Comparison of ENCODE assay signal across 25 cellular contexts in genomic region chr19:30073152-30074000, GRCh38.
DNase-seq lines count a peak whose midpoint lies in the region; ATAC-seq and TF ChIP-seq lines count a peak whose summit lies in the region.
"Had no signal": no experiment of that assay in that cellular context is flagged by ENCODE, and none has a peak within 500 bp of the region (broad histone marks: within the 10 kb centered on the region; RNA-seq: fewer than 3 reads in every experiment).

No MANE protein-coding gene starts in this region.

- H3K27me3 Mint-ChIP-seq in GM23338 (ENCODE audit: insufficient read depth, low read depth, poor library complexity) = peaks cover 3% of the 10 kb centered on the region
- H3K27me3 Mint-ChIP-seq: activated CD4-positive, alpha-beta T cell treated with anti-CD3 and anti-CD28 coated beads, Interleukin-2, amount 10 ng/mL, durations not matched to agents 24 days and 14 days had no signal

- peak; percentile 21 for DNase-seq in GM23338 (ENCODE audit: low spot score)
- DNase-seq in Panc1 (ENCODE audit: low read depth, low spot score) = no peak
- peak; percentile 48 for DNase-seq in iPS-NIHi7 (ENCODE audit: extremely low spot score)
- DNase-seq in sciatic nerve (ENCODE audit: low spot score) = peak; percentile 32
- no peak for DNase-seq in WERI-Rb-1
- DNase-seq in left lobe of liver (ENCODE audit: low spot score) = no peak
- DNase-seq: activated CD4-positive, alpha-beta T cell treated with anti-CD3 and anti-CD28 coated beads, Interleukin-2, amount 10 ng/mL, durations not matched to agents 24 days and 14 days; activated naive CD4-positive, alpha-beta T cell treated with anti-CD3 and anti-CD28 coated beads for 36 hours; activated T-cell treated with anti-CD3 and anti-CD28 coated beads, Interleukin-2, amount 50 U/mL, for 48 hours; amniotic stem cell; C1 segment of cervical spinal cord; Calu3; esophagus squamous epithelium; gastrocnemius medialis; KBM-7; MG63; NCI-H1417; NCI-H2171; NCI-H524 had no signal

- H3K79me2 ChIP-seq in GM23338 (replicated peaks; ENCODE audit: insufficient read depth) = no peaks in the 10 kb centered on the region

- H3K4me3 ChIP-seq in GM23338 (no peak overlapping the region), Panc1 (ENCODE audit: low read depth in 2 of 2, low read length in 2 of 2) (no peak overlapping the region), WERI-Rb-1 (ENCODE audit: low read depth, low read length) (no peak overlapping the region)
- H3K4me3 ChIP-seq: breast epithelium, coronary artery, esophagus squamous epithelium, gastrocnemius medialis, MG63, smooth muscle cell had no signal

- no peak overlapping the region for H2AFZ ChIP-seq in GM23338

- H3K4me3 Mint-ChIP-seq in GM23338 = no peak overlapping the region
- H3K4me3 Mint-ChIP-seq: activated CD4-positive, alpha-beta T cell treated with anti-CD3 and anti-CD28 coated beads, Interleukin-2, amount 10 ng/mL, durations not matched to agents 24 days and 14 days; activated naive CD4-positive, alpha-beta T cell treated with anti-CD3 and anti-CD28 coated beads for 36 hours; stimulated activated memory B cell treated with anti-CD40 and anti-IgM and Interleukin-4, amounts not matched to agents 10 μg/mL and 1 μg/mL and 100 μg/mL, for 72 hours; T-helper 1 cell treated with Interleukin-12 subunit alpha and Interleukin-12 subunit beta and Interleukin-4 antibody, amounts not matched to agents 30 μg/mL and 1 μg/mL, for 36 hours had no signal

- H3K9me3 Mint-ChIP-seq in GM23338 = no peaks in the 10 kb centered on the region; the same call in 2 of the 3 replicates
- H3K9me3 Mint-ChIP-seq: activated CD4-positive, alpha-beta T cell treated with anti-CD3 and anti-CD28 coated beads, Interleukin-2, amount 10 ng/mL, durations not matched to agents 24 days and 14 days; activated naive CD4-positive, alpha-beta T cell treated with anti-CD3 and anti-CD28 coated beads for 36 hours; T-helper 1 cell treated with Interleukin-12 subunit alpha and Interleukin-12 subunit beta and Interleukin-4 antibody, amounts not matched to agents 30 μg/mL and 1 μg/mL, for 36 hours had no signal

- H3K9me3 ChIP-seq in Panc1 (ENCODE audit: control insufficient read depth, insufficient read depth, low read depth, low read length) (no peaks in the 10 kb centered on the region), WERI-Rb-1 (ENCODE audit: severe bottlenecking) (no peaks in the 10 kb centered on the region)
- H3K9me3 ChIP-seq: breast epithelium, esophagus squamous epithelium, gastrocnemius medialis, MG63 had no signal

- H3K27ac ChIP-seq in GM23338 (ENCODE audit: low read depth) (no peak overlapping the region), Panc1 (ENCODE audit: low read length) (no peak overlapping the region), WERI-Rb-1 (no peak overlapping the region)
- H3K27ac ChIP-seq: breast epithelium, coronary artery, gastrocnemius medialis had no signal

- POLR2A ChIA-PET in Panc1 (lab: Charles Lee) = no interaction called here

- TF ChIP-seq CTCF in GM23338 (conservative IDR thresholded peaks at IDR 0.05; ENCODE audit: low read depth in 2 of 2) = peak; percentile 22 to 52; a peak in 2 of 4 replicates
- no peak for TF ChIP-seq CTCF in Panc1 (IDR thresholded peaks at IDR 0.05)
- TF ChIP-seq CTCF in WERI-Rb-1 (IDR thresholded peaks at IDR 0.05; ENCODE audit: low read depth, low read length) = no peak

- H4K20me1 ChIP-seq in GM23338 (replicated peaks; ENCODE audit: insufficient read depth) = no peaks in the 10 kb centered on the region

- in situ Hi-C loops in Panc1 (cut with HindIII; ENCODE audit: low pct_unique_long_range_greater_than_20kb, low sequenced_read_pairs) = no loop called here

- CTCF ChIA-PET in Panc1 (lab: Charles Lee) = no interaction called here

- H3K4me1 Mint-ChIP-seq in GM23338 = peaks cover 5% of the 10 kb centered on the region
- H3K4me1 Mint-ChIP-seq: activated CD4-positive, alpha-beta T cell treated with anti-CD3 and anti-CD28 coated beads, Interleukin-2, amount 10 ng/mL, durations not matched to agents 24 days and 14 days; stimulated activated memory B cell treated with anti-CD40 and anti-IgM and Interleukin-4, amounts not matched to agents 10 μg/mL and 1 μg/mL and 100 μg/mL, for 72 hours had no signal

- intact Hi-C loops in Panc1 (cut with micrococcal nuclease; ENCODE audit: unreplicated experiment) = no loop called here
- intact Hi-C loops in sciatic nerve (cut with DNase I) = no loop called here

- H3K36me3 Mint-ChIP-seq in GM23338 (ENCODE audit: low read depth) = no peaks in the 10 kb centered on the region; the same call in 2 of the 3 replicates
- H3K36me3 Mint-ChIP-seq: stimulated activated memory B cell treated with anti-CD40 and anti-IgM and Interleukin-4, amounts not matched to agents 10 μg/mL and 1 μg/mL and 100 μg/mL, for 72 hours had no signal

- no peaks in the 10 kb centered on the region for H3F3A ChIP-seq in GM23338 (replicated peaks; ENCODE audit: low read depth)

- H3K27me3 ChIP-seq in GM23338 (ENCODE audit: insufficient read depth) (no peaks in the 10 kb centered on the region), Panc1 (ENCODE audit: control insufficient read depth, insufficient read depth, low read length) (peaks cover 9% of the 10 kb centered on the region), WERI-Rb-1 (ENCODE audit: insufficient read depth, low read depth, severe bottlenecking) (no peaks in the 10 kb centered on the region)
- H3K27me3 ChIP-seq: MG63 had no signal

- no TSS peak for BruUV-seq in Panc1 (replicated peaks; lab: Mats Ljungman, UMichigan)

- H3K9me2 ChIP-seq in GM23338 (ENCODE audit: insufficient read depth) = no peaks in the 10 kb centered on the region; the same call in 1 of the 2 replicates

- H3K4me1 ChIP-seq in GM23338 (ENCODE audit: insufficient read depth) (no peaks in the 10 kb centered on the region), Panc1 (ENCODE audit: control insufficient read depth, insufficient read depth, low read length) (no peaks in the 10 kb centered on the region)
- H3K4me1 ChIP-seq: breast epithelium, gastrocnemius medialis had no signal

- H3K27ac Mint-ChIP-seq in GM23338 = no peak overlapping the region
- H3K27ac Mint-ChIP-seq: activated CD4-positive, alpha-beta T cell treated with anti-CD3 and anti-CD28 coated beads, Interleukin-2, amount 10 ng/mL, durations not matched to agents 24 days and 14 days; activated naive CD4-positive, alpha-beta T cell treated with anti-CD3 and anti-CD28 coated beads for 36 hours; stimulated activated memory B cell treated with anti-CD40 and anti-IgM and Interleukin-4, amounts not matched to agents 10 μg/mL and 1 μg/mL and 100 μg/mL, for 72 hours; T-helper 1 cell treated with Interleukin-12 subunit alpha and Interleukin-12 subunit beta and Interleukin-4 antibody, amounts not matched to agents 30 μg/mL and 1 μg/mL, for 36 hours had no signal

- H3K4me2 ChIP-seq in GM23338 = no peak overlapping the region
- H3K4me2 ChIP-seq: smooth muscle cell had no signal

- H3K36me3 ChIP-seq in GM23338 (ENCODE audit: insufficient read depth) (no peaks in the 10 kb centered on the region), Panc1 (ENCODE audit: control insufficient read depth, insufficient read depth, low read length) (no peaks in the 10 kb centered on the region), WERI-Rb-1 (no peaks in the 10 kb centered on the region)
- H3K36me3 ChIP-seq: breast epithelium, esophagus squamous epithelium, gastrocnemius medialis, MG63 had no signal

- ATAC-seq in GM23338 (no peak), Panc1 (peak; percentile 48; the same call in 1 of the 2 replicates), sciatic nerve (no peak), left lobe of liver (no peak), GM19467 (IDR thresholded peaks at IDR 0.05; ENCODE audit: unreplicated experiment) (no peak)
- ATAC-seq: gastrocnemius medialis; stimulated activated memory B cell treated with anti-CD40 and anti-IgM and Interleukin-4, amounts not matched to agents 10 μg/mL and 1 μg/mL and 100 μg/mL, for 72 hours had no signal

TF ChIP-seq in GM23338, 12 proteins besides CTCF, POLR2A, EP300 and RAD21:
- TF ChIP-seq REST (IDR thresholded peaks at IDR 0.05; ENCODE audit: unreplicated experiment) (no peak), CREB1 (CRISPR knock-in tag; IDR thresholded peaks at IDR 0.05; ENCODE audit: low read depth) (no peak), EZH2phosphoT487 (IDR thresholded peaks at IDR 0.05; ENCODE audit: unreplicated experiment) (no peak)
TF ChIP-seq in GM23338: peak in this region for 0.

Comparison
In these comparisons a context has a peak if more than half of its experiments do, and no peak if none do; other contexts are left out.
1. DNase-seq: peak in GM23338 (single experiment), iPS-NIHi7 (single experiment) and sciatic nerve (single experiment); none in Panc1 (single experiment), WERI-Rb-1 (single experiment) and left lobe of liver (single experiment).
2. CTCF ChIP-seq: peak in GM23338 (2 of 2); none in Panc1 (single experiment) and WERI-Rb-1 (single experiment).